In the genomic region with DNA sequence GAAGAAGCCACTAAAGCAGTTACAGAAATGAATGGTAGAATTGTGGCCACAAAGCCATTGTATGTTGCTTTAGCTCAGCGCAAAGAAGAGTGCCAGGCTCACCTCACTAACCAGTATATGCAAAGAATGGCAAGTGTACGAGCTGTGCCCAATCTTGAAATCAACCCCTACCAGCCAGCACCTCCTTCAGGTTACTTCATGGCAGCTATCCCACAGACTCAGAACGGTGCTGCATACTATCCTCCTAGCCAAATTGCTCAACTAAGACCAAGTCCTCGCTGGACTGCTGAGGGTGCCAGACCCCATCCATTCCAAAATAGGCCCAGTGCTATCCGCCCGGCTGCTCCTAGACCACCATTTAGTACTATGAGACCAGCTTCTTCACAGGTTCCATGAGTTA, we compare ENCODE assay signal across 2 cellular contexts.
TF ChIP-seq lines count a peak whose summit lies in the region.

No MANE protein-coding gene starts in this region.

TF ChIP-seq in IMR-90, 13 proteins besides CTCF, POLR2A, EP300 and RAD21:
- TF ChIP-seq RFX5 (IDR thresholded peaks at IDR 0.05; ENCODE audit: low read depth, low read length): no peak
- no peak for TF ChIP-seq MXI1 (IDR thresholded peaks at IDR 0.05; ENCODE audit: borderline replicate concordance, low read depth, low read length)
- no peak for TF ChIP-seq CEBPB (IDR thresholded peaks at IDR 0.05; ENCODE audit: low read depth, low read length)
- no peak for TF ChIP-seq BHLHE40 (IDR thresholded peaks at IDR 0.05; ENCODE audit: low read depth, low read length)
- no peak for TF ChIP-seq SMC3 (IDR thresholded peaks at IDR 0.05; ENCODE audit: low read depth, low read length)
- TF ChIP-seq, protein P1, sequence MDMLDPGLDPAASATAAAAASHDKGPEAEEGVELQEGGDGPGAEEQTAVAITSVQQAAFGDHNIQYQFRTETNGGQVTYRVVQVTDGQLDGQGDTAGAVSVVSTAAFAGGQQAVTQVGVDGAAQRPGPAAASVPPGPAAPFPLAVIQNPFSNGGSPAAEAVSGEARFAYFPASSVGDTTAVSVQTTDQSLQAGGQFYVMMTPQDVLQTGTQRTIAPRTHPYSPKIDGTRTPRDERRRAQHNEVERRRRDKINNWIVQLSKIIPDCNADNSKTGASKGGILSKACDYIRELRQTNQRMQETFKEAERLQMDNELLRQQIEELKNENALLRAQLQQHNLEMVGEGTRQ (IDR thresholded peaks at IDR 0.05; ENCODE audit: low read depth, low read length): no peak
- TF ChIP-seq CHD1 (IDR thresholded peaks at IDR 0.05; ENCODE audit: low read depth, low read length): no peak
- no peak for TF ChIP-seq FOS (IDR thresholded peaks at IDR 0.05; ENCODE audit: low read depth, low read length)
- TF ChIP-seq ELK1 (IDR thresholded peaks at IDR 0.05; ENCODE audit: borderline replicate concordance, low read depth, low read length): no peak
- TF ChIP-seq MAFK (IDR thresholded peaks at IDR 0.05; ENCODE audit: low read depth, low read length): no peak
- no peak for TF ChIP-seq NFE2L2 (IDR thresholded peaks at IDR 0.05; ENCODE audit: low read depth, low read length)

TF ChIP-seq in GM12878, 131 proteins besides CTCF, POLR2A, EP300 and RAD21:
- TF ChIP-seq MYC (IDR thresholded peaks at IDR 0.05; ENCODE audit: insufficient read depth, insufficient read length, insufficient replicate concordance, low read length, severe bottlenecking) (no peak), ZZZ3 (IDR thresholded peaks at IDR 0.05; ENCODE audit: control insufficient read depth, insufficient read length, low read depth) (no peak), NR2C1 (IDR thresholded peaks at IDR 0.05) (no peak), E4F1 (IDR thresholded peaks at IDR 0.05; ENCODE audit: borderline replicate concordance, partially characterized antibody) (no peak), ZNF622 (IDR thresholded peaks at IDR 0.05) (no peak)
